8 cellular contexts compared by ENCODE assay signal in the genomic region with DNA sequence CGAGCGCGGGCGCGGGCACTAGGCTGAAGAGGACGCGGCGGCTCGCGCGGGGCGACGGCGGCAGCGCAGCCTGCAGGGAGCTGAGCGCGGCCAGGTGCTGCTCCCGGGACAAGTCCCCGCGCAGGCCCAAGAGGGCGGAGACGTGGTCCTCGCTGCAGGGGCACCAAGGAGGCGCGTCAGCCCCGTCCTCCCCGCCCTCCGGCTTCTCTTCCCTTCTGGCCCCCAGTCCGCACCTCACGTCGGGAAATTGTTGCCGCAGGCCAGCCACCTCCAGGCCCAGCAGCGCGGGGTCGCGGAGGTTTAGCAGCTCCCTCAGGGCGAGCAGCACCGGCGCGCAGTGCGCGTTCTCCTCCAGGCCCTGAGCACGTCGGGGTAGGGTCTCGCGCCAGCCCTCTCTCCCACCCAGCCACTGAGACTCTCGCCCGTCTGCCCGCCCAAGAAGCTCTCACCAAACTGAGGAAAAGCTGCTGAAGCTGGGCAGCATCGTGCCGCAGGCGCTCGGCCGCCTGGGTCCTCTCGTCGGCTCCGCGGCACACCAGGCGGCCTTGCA. TPM values are rescaled to one million over a fixed set of nuclear protein-coding genes. Genes with fewer than 3 reads are reported as not detected.
DNase-seq lines count a peak whose midpoint lies in the region; ATAC-seq and TF ChIP-seq lines count a peak whose summit lies in the region.

No MANE protein-coding gene starts in this region.

- in situ Hi-C loops in gastrocnemius medialis (cut with MboI; ENCODE audit: low sequenced_read_pairs in 4 of 4): no loop called here

- no peaks in the 10 kb centered on the region for H3K9me3 Mint-ChIP-seq in T-cell

- no peak for DNase-seq in AG09309 (ENCODE audit: low read depth)
- DNase-seq in T-cell: peak in 2 of 34 experiments; percentile 30 to 32
- DNase-seq in cardiac muscle cell (ENCODE audit: low read depth in 1 of 2, low spot score in 1 of 2): peak in 1 of 2 donors; percentile 54
- DNase-seq in gastrocnemius medialis: no peak
- no peak for DNase-seq in kidney glomerular epithelial cell (lab: John Stamatoyannopoulos, UW)

- no peaks in the 10 kb centered on the region for H3K9me3 ChIP-seq in cardiac muscle cell (ENCODE audit: low read depth)
- no peaks in the 10 kb centered on the region for H3K9me3 ChIP-seq in gastrocnemius medialis

- no peak for TF ChIP-seq POLR2A in gastrocnemius medialis (IDR thresholded peaks at IDR 0.05)

- POLR2A ChIA-PET in T-cell (lab: Charles Lee): no interaction called here

- peaks cover 0 to 6% of the 10 kb centered on the region in 2 donors for H3K27me3 Mint-ChIP-seq in T-cell

- H3K4me1 Mint-ChIP-seq in T-cell: peaks cover 11 to 15% (median 14%) of the 10 kb centered on the region in 3 donors

- H3K36me3 ChIP-seq in cardiac muscle cell (no peaks in the 10 kb centered on the region), gastrocnemius medialis (no peaks in the 10 kb centered on the region)

- no peak overlapping the region for H3K27ac ChIP-seq in cardiac muscle cell
- peak overlapping the region; percentile 85 to 97 (median 95) for H3K27ac ChIP-seq in gastrocnemius medialis

- H3K36me3 Mint-ChIP-seq in T-cell: no peaks in the 10 kb centered on the region

- CTCF ChIA-PET in T-cell (lab: Charles Lee): interaction anchor here (0.6 to 1.6 kb wide), 4 partner anchors 9 to 167 kb away, joined by 4 to 10 read pairs (median 6); a partner anchor contains a TSS

- intact Hi-C loops in gastrocnemius medialis (cut with DNase I; ENCODE audit: low total_unique reads): loop anchor here (1.0 kb wide), 3 partner anchors 25 to 207 kb away; a partner anchor contains a TSS

- TF ChIP-seq CTCF in AG09309 (IDR thresholded peaks at IDR 0.05; ENCODE audit: control insufficient read depth, insufficient read depth, low read depth, low read length, missing control alignments): no peak
- no peak for TF ChIP-seq CTCF in cardiac muscle cell (IDR thresholded peaks at IDR 0.05; ENCODE audit: low read depth, low read length)
- no peak for TF ChIP-seq CTCF in gastrocnemius medialis (IDR thresholded peaks at IDR 0.05 in 4 of 5, conservative IDR thresholded peaks at IDR 0.05 in 1 of 5)

- H3K4me3 ChIP-seq in AG09309 (ENCODE audit: control insufficient read depth, low read depth, low read length): peak overlapping the region; percentile 46
- H3K4me3 ChIP-seq in cardiac muscle cell: peak overlapping the region; percentile 61
- peak overlapping the region; percentile 65 to 88 (median 70) for H3K4me3 ChIP-seq in gastrocnemius medialis

- peaks cover 7% of the 10 kb centered on the region for H3K27me3 ChIP-seq in cardiac muscle cell
- H3K27me3 ChIP-seq in gastrocnemius medialis: no peaks in the 10 kb centered on the region

- peaks cover 4% of the 10 kb centered on the region for H3K4me1 ChIP-seq in cardiac muscle cell (ENCODE audit: low read depth)
- H3K4me1 ChIP-seq in gastrocnemius medialis: peaks cover 15 to 31% of the 10 kb centered on the region in 2 donors

- peak overlapping the region in 1 of 3 donors; percentile 82 for H3K4me3 Mint-ChIP-seq in T-cell

- H3K27ac Mint-ChIP-seq in T-cell: no peak overlapping the region

- ATAC-seq in GM21526 (IDR thresholded peaks at IDR 0.05; ENCODE audit: low FRiP score, unreplicated experiment): peak; percentile 8
- peak; percentile 1 to 23 (median 10) for ATAC-seq in T-cell (replicated peaks in 1 of 4)
- ATAC-seq in gastrocnemius medialis: peak in 1 of 2 donors; percentile 18
- ATAC-seq in HG03565 (IDR thresholded peaks at IDR 0.05; ENCODE audit: unreplicated experiment): no peak
- ATAC-seq in GM18909 (IDR thresholded peaks at IDR 0.05; ENCODE audit: poor library complexity, unreplicated experiment): no peak

RNA-seq across cellular contexts. Expression of a gene that starts 0.8 kb away (rescaled TPM):
- total RNA-seq in T-cell (10 to 100 TPM; 11.3 to 16.5 (median 14.8) TPM), cardiac muscle cell (57.8 and 78.1 TPM in 2 replicates), gastrocnemius medialis (1 to 10 TPM; 2.5 to 7.7 (median 4.5) TPM)
- 47.8 and 53.7 TPM in 2 replicates for polyA plus RNA-seq in cardiac muscle cell

RNA-seq across cellular contexts. Expression of a gene that starts 5.4 kb away (rescaled TPM):
- total RNA-seq in T-cell (under 1 TPM in 1 of 5 donors, not detected in 4; 0.25 TPM), cardiac muscle cell (2.9 and 3.7 TPM in 2 replicates), gastrocnemius medialis (1 to 10 TPM in 1 of 4 donors, under 1 TPM in 3; 0.20 to 2.3 (median 0.88) TPM)
- 2.8 and 4.3 TPM in 2 replicates for polyA plus RNA-seq in cardiac muscle cell

RNA-seq across cellular contexts. Expression of a gene that starts 7.4 kb away (rescaled TPM):
- total RNA-seq in T-cell (10 to 100 TPM; 59.4 to 97.1 (median 83.1) TPM), cardiac muscle cell (85.2 and 99.4 TPM in 2 replicates), gastrocnemius medialis (100 to 1,000 TPM in 1 of 4 donors, 10 to 100 TPM in 3; 67.8 to 114 (median 96.5) TPM)
- 66.2 and 68.0 TPM in 2 replicates for polyA plus RNA-seq in cardiac muscle cell

RNA-seq across cellular contexts. Expression of a gene that starts 14.2 kb away (rescaled TPM):
- total RNA-seq in T-cell: 1 to 10 TPM; 2.1 to 8.0 (median 5.2) TPM
- 33.7 and 40.6 TPM in 2 replicates for total RNA-seq in cardiac muscle cell
- polyA plus RNA-seq in cardiac muscle cell: 19.4 and 31.1 TPM in 2 replicates
- 100 to 1,000 TPM in 3 of 4 donors, 10 to 100 TPM in 1; 77.5 to 231 (median 173) TPM for total RNA-seq in gastrocnemius medialis

RNA-seq across cellular contexts. Expression of a gene that starts 14.4 kb away (rescaled TPM):
- 10 to 100 TPM in 1 of 5 donors, 1 to 10 TPM in 4; 3.8 to 11.7 (median 8.8) TPM for total RNA-seq in T-cell
- 0.28 and 1.1 TPM in 2 replicates for total RNA-seq in cardiac muscle cell
- polyA plus RNA-seq in cardiac muscle cell: 0.15 and 0.97 TPM in 2 replicates
- under 1 TPM; 0.09 to 0.55 (median 0.29) TPM for total RNA-seq in gastrocnemius medialis

Comparison
In these comparisons a context has a peak if more than half of its experiments do, and no peak if none do; other contexts are left out.
1. ATAC-seq: peak in GM21526 (single experiment) and T-cell (4 of 4); none in HG03565 (single experiment) and GM18909 (single experiment).
2. Peak in every context shown above with its lines, with median percentiles within 50 percentile points of each other: H3K4me3 ChIP-seq.